Comparison of ENCODE assay signal across 9 cellular contexts in genomic region chr17:80029235-80029974, GRCh38.
DNase-seq lines count a peak whose midpoint lies in the region; ATAC-seq and TF ChIP-seq lines count a peak whose summit lies in the region.
"Had no signal": no experiment of that assay in that cellular context is flagged by ENCODE, and none has a peak within 500 bp of the region (broad histone marks: within the 10 kb centered on the region; RNA-seq: fewer than 3 reads in every experiment).

No MANE protein-coding gene starts in this region.

- ATAC-seq in GM21723 (IDR thresholded peaks at IDR 0.05; ENCODE audit: unreplicated experiment), result no peak

- intact Hi-C loops in tibial artery (cut with DNase I; ENCODE audit: low total_unique reads), result no loop called here

- DNase-seq in NCI-H2107 treated with DMSO at 0.1 percent for 48 hours (lab: John Stamatoyannopoulos, UW; ENCODE audit: unreplicated experiment) (peak; percentile 68), NCI-H2107 (lab: John Stamatoyannopoulos, UW) (no peak), iris pigment epithelial cell (ENCODE audit: low read depth) (peak; percentile 64), tibial artery (peak; percentile 95), germinal center (ENCODE audit: low spot score) (no peak), ecto neural progenitor cell (ENCODE audit: low spot score) (no peak)

- TF ChIP-seq CTCF in VCaP (conservative IDR thresholded peaks at IDR 0.05) (no peak), tibial artery (IDR thresholded peaks at IDR 0.05) (no peak)

- H3K4me1 ChIP-seq in tibial artery, result peaks cover 0 to 72% (median 45%) of the 10 kb centered on the region in 4 donors

- no peak overlapping the region for H3K4me3 ChIP-seq in tibial artery
- H3K4me3 ChIP-seq: cardiac muscle cell had no signal

- H3K36me3 ChIP-seq in tibial artery, result no peaks in the 10 kb centered on the region
- H3K36me3 ChIP-seq: cardiac muscle cell had no signal

- H3K27me3 ChIP-seq in tibial artery, result no peaks in the 10 kb centered on the region
- H3K27me3 ChIP-seq: cardiac muscle cell had no signal

- H3K27ac ChIP-seq in VCaP, result peak overlapping the region; percentile 98
- H3K27ac ChIP-seq in tibial artery, result peak overlapping the region; percentile 56 to 72
- H3K27ac ChIP-seq: cardiac muscle cell had no signal

- H3K9me3 ChIP-seq in tibial artery, result no peaks in the 10 kb centered on the region

Comparison
In these comparisons a context has a peak if more than half of its experiments do, and no peak if none do; other contexts are left out.
1. DNase-seq: peak in NCI-H2107 treated with DMSO at 0.1 percent for 48 hours (single experiment), iris pigment epithelial cell (single experiment) and tibial artery (2 of 2); none in NCI-H2107 (single experiment), germinal center (single experiment) and ecto neural progenitor cell (single experiment).